In the genomic region with DNA sequence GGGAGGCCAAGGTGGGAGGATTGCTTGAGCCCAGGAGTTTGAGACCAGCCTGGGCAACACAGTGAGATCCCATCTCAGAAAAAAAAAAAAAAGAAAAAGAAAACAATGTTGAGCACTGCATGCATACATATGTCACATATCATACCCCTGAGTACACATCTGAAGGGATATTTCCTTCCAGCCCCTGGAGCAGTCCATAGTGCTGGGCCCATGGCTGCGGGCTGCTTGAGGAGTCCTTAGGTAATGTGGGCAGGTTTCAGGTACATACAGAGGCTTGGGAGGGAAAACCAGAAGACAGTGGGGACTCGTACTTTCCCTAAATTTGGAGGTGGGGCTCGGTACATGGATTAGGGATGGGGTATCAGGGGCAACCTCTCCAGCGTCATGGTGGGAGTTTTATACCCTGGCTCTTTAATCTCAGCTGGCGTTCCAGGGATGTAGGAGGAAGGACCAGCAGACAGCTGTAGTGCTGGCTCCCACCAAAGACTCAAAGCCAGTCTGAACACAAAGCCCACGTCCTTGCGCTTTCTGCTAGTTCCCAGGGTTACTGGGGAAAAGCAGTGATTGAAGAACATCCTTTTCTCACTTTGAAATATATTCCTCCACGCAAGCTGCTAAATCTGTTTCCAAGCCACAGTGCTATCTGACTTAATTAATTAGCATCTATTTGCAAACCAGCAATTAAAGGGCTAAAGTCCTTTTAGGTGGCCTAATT, we compare ENCODE assay signal across 35 cellular contexts. TPM values are rescaled to one million over a fixed set of nuclear protein-coding genes. Genes with fewer than 3 reads are reported as not detected.
"Had no signal": no experiment of that assay in that cellular context is flagged by ENCODE, and none has a peak within 500 bp of the region (broad histone marks: within the 10 kb centered on the region; RNA-seq: fewer than 3 reads in every experiment).

No MANE protein-coding gene starts in this region.

- H3K27ac Mint-ChIP-seq: natural killer cell treated with Interleukin-12 subunit alpha and Interleukin-12 subunit beta and Interleukin-15 and Interleukin-18, amount 100 ng/mL, for 72 hours; stimulated activated memory B cell treated with anti-CD40 and anti-IgM and Interleukin-4, amounts not matched to agents 10 μg/mL and 1 μg/mL and 100 μg/mL, for 72 hours; stimulated activated naive CD8-positive, alpha-beta T cell treated with anti-CD3 and anti-CD28 coated beads, Interleukin-15, amount 100 ng/mL, for 72 hours had no signal

- H3K4me1 Mint-ChIP-seq: nephron progenitor cell had no signal

- H3K36me3 ChIP-seq: neutrophil, pancreas, prostate gland, spleen, suprapubic skin, tibial artery, transverse colon, upper lobe of left lung, vagina had no signal

- H3K4me3 ChIP-seq: pancreas, prostate gland, skin epidermis, smooth muscle cell, spleen, suprapubic skin, testis, tibial artery, transverse colon, upper lobe of left lung, vagina had no signal

- DNase-seq: naive thymus-derived CD4-positive, alpha-beta T cell; nephron progenitor cell; pancreas; right cardiac atrium; spleen; stimulated activated CD4-positive, alpha-beta T cell treated with anti-CD3 and anti-CD28 coated beads, Interleukin-12 subunit alpha, Interleukin-12 subunit beta, amount 100 ng/mL, for 4 hours; stimulated activated CD4-positive, alpha-beta T cell treated with anti-CD3 and anti-CD28 coated beads, Interleukin-1b, Interleukin-23, amount 100 ng/mL, for 48 hours; stimulated activated CD4-positive, alpha-beta T cell treated with anti-CD3 and anti-CD28 coated beads, Interleukin-4, amount 100 ng/mL, for 1 hour; stimulated activated CD4-positive, alpha-beta T cell treated with anti-CD3 and anti-CD28 coated beads, Interleukin-4, amount 100 ng/mL, for 4 hours; stimulated activated CD8-positive, alpha-beta memory T cell treated with anti-CD3 and anti-CD28 coated beads, Interleukin-4, amount 100 ng/mL, for 48 hours; stimulated activated naive CD4-positive, alpha-beta T cell; stimulated activated naive CD8-positive, alpha-beta T cell treated with anti-CD3 and anti-CD28 coated beads, Interleukin-15, amount 100 ng/mL, for 72 hours; stimulated activated naive CD8-positive, alpha-beta T cell treated with anti-CD3 and anti-CD28 coated beads, Interleukin-15, Interleukin-2, amounts not matched to agents 100 U/mL and 50 U/mL, for 24 hours; substantia nigra; testis; tibial artery; upper lobe of left lung had no signal

- H3K27ac ChIP-seq: neutrophil, pancreas, prostate gland, skin epidermis, spleen, suprapubic skin, testis, tibial artery, transverse colon, upper lobe of left lung, vagina had no signal

- H3K27me3 ChIP-seq: neutrophil, pancreas, suprapubic skin, testis, tibial artery, transverse colon, upper lobe of left lung, vagina had no signal

- H3K9me3 Mint-ChIP-seq: naive thymus-derived CD4-positive, alpha-beta T cell; natural killer cell treated with Interleukin-12 subunit alpha and Interleukin-12 subunit beta and Interleukin-15 and Interleukin-18, amount 100 ng/mL, for 72 hours; neural crest cell; stimulated activated memory B cell treated with anti-CD40 and anti-IgM and Interleukin-4, amounts not matched to agents 10 μg/mL and 1 μg/mL and 100 μg/mL, for 72 hours; stimulated activated naive CD8-positive, alpha-beta T cell treated with anti-CD3 and anti-CD28 coated beads, Interleukin-15, amount 100 ng/mL, for 72 hours had no signal

- ATAC-seq: naive thymus-derived CD4-positive, alpha-beta T cell; natural killer cell treated with Interleukin-12 subunit alpha and Interleukin-12 subunit beta and Interleukin-15 and Interleukin-18, amount 100 ng/mL, for 72 hours; pancreas; right cardiac atrium; sciatic nerve; stimulated activated memory B cell treated with anti-CD40 and anti-IgM and Interleukin-4, amounts not matched to agents 10 μg/mL and 1 μg/mL and 100 μg/mL, for 72 hours; stimulated activated naive CD8-positive, alpha-beta T cell treated with anti-CD3 and anti-CD28 coated beads, Interleukin-15, amount 100 ng/mL, for 72 hours; stimulated activated naive CD8-positive, alpha-beta T cell treated with anti-CD3 and anti-CD28 coated beads, Interleukin-15, Interleukin-2, amounts not matched to agents 100 U/mL and 50 U/mL, for 24 hours had no signal

- H3K27me3 Mint-ChIP-seq: naive thymus-derived CD4-positive, alpha-beta T cell; stimulated activated memory B cell treated with anti-CD40 and anti-IgM and Interleukin-4, amounts not matched to agents 10 μg/mL and 1 μg/mL and 100 μg/mL, for 72 hours; stimulated activated naive CD8-positive, alpha-beta T cell treated with anti-CD3 and anti-CD28 coated beads, Interleukin-15, amount 100 ng/mL, for 72 hours had no signal

- H3K36me3 Mint-ChIP-seq: natural killer cell treated with Interleukin-12 subunit alpha and Interleukin-12 subunit beta and Interleukin-15 and Interleukin-18, amount 100 ng/mL, for 72 hours; stimulated activated memory B cell treated with anti-CD40 and anti-IgM and Interleukin-4, amounts not matched to agents 10 μg/mL and 1 μg/mL and 100 μg/mL, for 72 hours had no signal

- FAIRE-seq: pancreas, urothelium cell line had no signal

- H3K9me3 ChIP-seq: neutrophil, pancreas, prostate gland, spleen, suprapubic skin, testis, tibial artery, transverse colon, upper lobe of left lung, vagina had no signal

- H3K4me3 Mint-ChIP-seq: naive thymus-derived CD4-positive, alpha-beta T cell; natural killer cell treated with Interleukin-12 subunit alpha and Interleukin-12 subunit beta and Interleukin-15 and Interleukin-18, amount 100 ng/mL, for 72 hours; nephron progenitor cell; neural crest cell; stimulated activated memory B cell treated with anti-CD40 and anti-IgM and Interleukin-4, amounts not matched to agents 10 μg/mL and 1 μg/mL and 100 μg/mL, for 72 hours; stimulated activated naive CD8-positive, alpha-beta T cell treated with anti-CD3 and anti-CD28 coated beads, Interleukin-15, amount 100 ng/mL, for 72 hours had no signal

- H3K4me2 ChIP-seq: smooth muscle cell had no signal

- H3K4me1 ChIP-seq: prostate gland, testis had no signal

RNA-seq across cellular contexts. Expression of a gene that starts 34.2 kb away (rescaled TPM):
- total RNA-seq: naive thymus-derived CD4-positive, alpha-beta T cell; natural killer cell treated with Interleukin-12 subunit alpha and Interleukin-12 subunit beta and Interleukin-15 and Interleukin-18, amount 100 ng/mL, for 72 hours; neural crest cell; omental fat pad; osteocyte; pancreas; posterior vena cava; prostate gland; pulmonary artery endothelial cell; sciatic nerve; smooth muscle cell; spleen; suprapubic skin; transverse colon; upper lobe of left lung; ureter; vagina had no signal
- polyA plus RNA-seq: naive thymus-derived CD4-positive, alpha-beta T cell; pancreas; right cardiac atrium; smooth muscle cell; spleen; thymus had no signal

RNA-seq across cellular contexts. Expression of a gene that starts 54.9 kb away (rescaled TPM):
- total RNA-seq: pulmonary artery endothelial cell had no signal
- polyA plus RNA-seq: naive thymus-derived CD4-positive, alpha-beta T cell; smooth muscle cell had no signal
